9 cellular contexts compared by ENCODE assay signal in genomic region chr19:18590273-18591272, GRCh38. TPM values are rescaled to one million over a fixed set of nuclear protein-coding genes. Genes with fewer than 3 reads are reported as not detected.
A peak's percentile ranks its signal among the peaks of the same experiment; 100 is the strongest.
DNase-seq lines count a peak whose midpoint lies in the region; ATAC-seq lines count a peak whose summit lies in the region.
"Had no signal": no experiment of that assay in that cellular context is flagged by ENCODE, and none has a peak within 500 bp of the region (broad histone marks: within the 10 kb centered on the region; RNA-seq: fewer than 3 reads in every experiment).

No MANE protein-coding gene starts in this region.

- ATAC-seq in activated naive CD8-positive, alpha-beta T cell treated with anti-CD3 and anti-CD28 coated beads, Interleukin-2, amount 10 ng/mL, durations not matched to agents 7 days and 5 days (ENCODE audit: low read depth): no peak
- no peak for ATAC-seq in stimulated activated naive CD8-positive, alpha-beta T cell treated with anti-CD3 and anti-CD28 coated beads, Interleukin-15, amount 100 ng/mL, for 72 hours
- no peak for ATAC-seq in GM19395 (IDR thresholded peaks at IDR 0.05; ENCODE audit: unreplicated experiment)
- no peak for ATAC-seq in HG02840 (IDR thresholded peaks at IDR 0.05; ENCODE audit: low FRiP score, unreplicated experiment)

- peak overlapping the region; percentile 93 for H3K4me3 Mint-ChIP-seq in activated naive CD8-positive, alpha-beta T cell treated with anti-CD3 and anti-CD28 coated beads, Interleukin-2, amount 10 ng/mL, durations not matched to agents 7 days and 5 days
- H3K4me3 Mint-ChIP-seq in stimulated activated naive CD8-positive, alpha-beta T cell treated with anti-CD3 and anti-CD28 coated beads, Interleukin-15, amount 100 ng/mL, for 72 hours: peak overlapping the region; percentile 91 to 95

- H3K9me3 Mint-ChIP-seq in activated naive CD8-positive, alpha-beta T cell treated with anti-CD3 and anti-CD28 coated beads, Interleukin-2, amount 10 ng/mL, durations not matched to agents 7 days and 5 days: no peaks in the 10 kb centered on the region
- no peaks in the 10 kb centered on the region for H3K9me3 Mint-ChIP-seq in stimulated activated naive CD8-positive, alpha-beta T cell treated with anti-CD3 and anti-CD28 coated beads, Interleukin-15, amount 100 ng/mL, for 72 hours

- H3K36me3 Mint-ChIP-seq in activated naive CD8-positive, alpha-beta T cell treated with anti-CD3 and anti-CD28 coated beads, Interleukin-2, amount 10 ng/mL, durations not matched to agents 7 days and 5 days: peaks cover 5% of the 10 kb centered on the region

- peaks cover 5% of the 10 kb centered on the region for H3K27me3 Mint-ChIP-seq in activated naive CD8-positive, alpha-beta T cell treated with anti-CD3 and anti-CD28 coated beads, Interleukin-2, amount 10 ng/mL, durations not matched to agents 7 days and 5 days
- peaks cover 12% of the 10 kb centered on the region for H3K27me3 Mint-ChIP-seq in stimulated activated naive CD8-positive, alpha-beta T cell treated with anti-CD3 and anti-CD28 coated beads, Interleukin-15, amount 100 ng/mL, for 72 hours

- POLR2A ChIA-PET in activated naive CD8-positive, alpha-beta T cell treated with anti-CD3 and anti-CD28 coated beads, Interleukin-2, amount 10 ng/mL, durations not matched to agents 7 days and 5 days (lab: Charles Lee): interaction anchor here (3.2 to 3.4 kb wide), 2 partner anchors 32 to 241 kb away, joined by 16 to 32 read pairs; partner anchors contain the start of genes KXD1 and UPF1

- DNase-seq in DMS79 treated with DMSO at 0.1 percent for 48 hours (lab: John Stamatoyannopoulos, UW) (peak; percentile 95), NCI-H1694 treated with DMSO at 0.1 percent for 48 hours (lab: John Stamatoyannopoulos, UW) (peak; percentile 99)
- DNase-seq in activated naive CD8-positive, alpha-beta T cell treated with anti-CD3 and anti-CD28 coated beads, Interleukin-2, amount 10 ng/mL, durations not matched to agents 7 days and 5 days: no peak
- DNase-seq in stimulated activated naive CD8-positive, alpha-beta T cell treated with anti-CD3 and anti-CD28 coated beads, Interleukin-15, amount 100 ng/mL, for 72 hours: peak in 1 of 2 donors; percentile 38
- DNase-seq in activated effector memory CD4-positive, alpha-beta T cell treated with anti-CD3 and anti-CD28 coated beads, Interleukin-2, amount 50 U/mL, for 16 hours: no peak

- peaks cover 27% of the 10 kb centered on the region for H3K4me1 Mint-ChIP-seq in activated naive CD8-positive, alpha-beta T cell treated with anti-CD3 and anti-CD28 coated beads, Interleukin-2, amount 10 ng/mL, durations not matched to agents 7 days and 5 days
- peaks cover 73% of the 10 kb centered on the region for H3K4me1 Mint-ChIP-seq in stimulated activated naive CD8-positive, alpha-beta T cell treated with anti-CD3 and anti-CD28 coated beads, Interleukin-15, amount 100 ng/mL, for 72 hours

- peak overlapping the region; percentile 89 for H3K4me3 ChIP-seq in iPS-11a (ENCODE audit: low read depth, low read length)

- peak overlapping the region; percentile 97 for H3K27ac Mint-ChIP-seq in activated naive CD8-positive, alpha-beta T cell treated with anti-CD3 and anti-CD28 coated beads, Interleukin-2, amount 10 ng/mL, durations not matched to agents 7 days and 5 days
- peak overlapping the region in 1 of 2 donors; percentile 53 for H3K27ac Mint-ChIP-seq in stimulated activated naive CD8-positive, alpha-beta T cell treated with anti-CD3 and anti-CD28 coated beads, Interleukin-15, amount 100 ng/mL, for 72 hours

RNA-seq across cellular contexts. Expression of gene REX1BD, which starts 2.0 kb away (rescaled TPM):
- total RNA-seq in activated naive CD8-positive, alpha-beta T cell treated with anti-CD3 and anti-CD28 coated beads, Interleukin-2, amount 10 ng/mL, durations not matched to agents 7 days and 5 days: 100 to 1,000 TPM; 105 to 109 TPM

RNA-seq across cellular contexts. Expression of gene CRLF1, which starts 16.0 kb away (rescaled TPM):
- not detected for total RNA-seq in activated naive CD8-positive, alpha-beta T cell treated with anti-CD3 and anti-CD28 coated beads, Interleukin-2, amount 10 ng/mL, durations not matched to agents 7 days and 5 days
- total RNA-seq: T-helper 2 cell treated with Interferon-gamma antibody and Interleukin-4, amounts not matched to agents 100 ng/mL and 5 ng/mL, for 36 hours had no signal

RNA-seq across cellular contexts. Expression of gene UBA52, which starts 18.9 kb away (rescaled TPM):
- 1,000 to 10,000 TPM; 1,538 to 1,547 TPM for total RNA-seq in activated naive CD8-positive, alpha-beta T cell treated with anti-CD3 and anti-CD28 coated beads, Interleukin-2, amount 10 ng/mL, durations not matched to agents 7 days and 5 days

RNA-seq across cellular contexts. Expression of gene TMEM59L, which starts 22.1 kb away (rescaled TPM):
- under 1 TPM in 1 of 2 experiments, not detected in 1; 0.19 TPM for total RNA-seq in activated naive CD8-positive, alpha-beta T cell treated with anti-CD3 and anti-CD28 coated beads, Interleukin-2, amount 10 ng/mL, durations not matched to agents 7 days and 5 days
- total RNA-seq: T-helper 2 cell treated with Interferon-gamma antibody and Interleukin-4, amounts not matched to agents 100 ng/mL and 5 ng/mL, for 36 hours had no signal

RNA-seq across cellular contexts. Expression of gene KXD1, which starts 32.9 kb away (rescaled TPM):
- 100 to 1,000 TPM in 1 of 2 experiments, 10 to 100 TPM in 1; 96.7 to 105 TPM for total RNA-seq in activated naive CD8-positive, alpha-beta T cell treated with anti-CD3 and anti-CD28 coated beads, Interleukin-2, amount 10 ng/mL, durations not matched to agents 7 days and 5 days

Comparison
In these comparisons a context has a peak if more than half of its experiments do, and no peak if none do; other contexts are left out.
1. DNase-seq: peak in DMS79 treated with DMSO at 0.1 percent for 48 hours (single experiment) and NCI-H1694 treated with DMSO at 0.1 percent for 48 hours (single experiment); none in activated naive CD8-positive, alpha-beta T cell treated with anti-CD3 and anti-CD28 coated beads, Interleukin-2, amount 10 ng/mL, durations not matched to agents 7 days and 5 days (single experiment) and activated effector memory CD4-positive, alpha-beta T cell treated with anti-CD3 and anti-CD28 coated beads, Interleukin-2, amount 50 U/mL, for 16 hours (single experiment).